Comparison of ENCODE assay signal across 1 cellular context in genomic region chr1:8343464-8344001, GRCh38.
TF ChIP-seq lines count a peak whose summit lies in the region.

No MANE protein-coding gene starts in this region.

TF ChIP-seq in HepG2, 621 proteins besides CTCF, POLR2A, EP300 and RAD21 (continued from another document):
- TF ChIP-seq TIGD3 (CRISPR knock-in tag; IDR thresholded peaks at IDR 0.05; ENCODE audit: borderline replicate concordance) = no peak
- no peak for TF ChIP-seq HNF4G (IDR thresholded peaks at IDR 0.05; ENCODE audit: borderline replicate concordance, low read depth, low read length)
- TF ChIP-seq HNF4G (CRISPR knock-in tag; IDR thresholded peaks at IDR 0.05; ENCODE audit: borderline replicate concordance, low read depth) = 0 out of 2 replicates have a peak, but pooled peaks have one; percentile 43
- TF ChIP-seq HMG20A (CRISPR knock-in tag; IDR thresholded peaks at IDR 0.05; ENCODE audit: borderline replicate concordance) = peak; percentile 16; the same call in 1 of the 2 replicates
- TF ChIP-seq ZFX (CRISPR knock-in tag; IDR thresholded peaks at IDR 0.05; ENCODE audit: low read depth) = peak; percentile 65
- peak; percentile 53; the same call in 1 of the 2 replicates for TF ChIP-seq MYC (CRISPR knock-in tag; IDR thresholded peaks at IDR 0.05; ENCODE audit: borderline replicate concordance)
- TF ChIP-seq CSRNP1 (CRISPR knock-in tag; IDR thresholded peaks at IDR 0.05) = 0 out of 2 replicates have a peak, but pooled peaks have one; percentile 28
- TF ChIP-seq TOPORS (CRISPR knock-in tag; IDR thresholded peaks at IDR 0.05) = no peak
- TF ChIP-seq CREM (IDR thresholded peaks at IDR 0.05) = no peak
- no peak for TF ChIP-seq CREM (CRISPR knock-in tag; IDR thresholded peaks at IDR 0.05)
- TF ChIP-seq ZNF800 (CRISPR knock-in tag; IDR thresholded peaks at IDR 0.05) = peak; percentile 29; the same call in 1 of the 2 replicates
- peak; percentile 50; the same call in 1 of the 3 replicates for TF ChIP-seq MXI1 (IDR thresholded peaks at IDR 0.05; ENCODE audit: borderline replicate concordance, low read depth, low read length)
- no peak for TF ChIP-seq THAP9 (CRISPR knock-in tag; IDR thresholded peaks at IDR 0.05; ENCODE audit: borderline replicate concordance)
- TF ChIP-seq NR2F1 (CRISPR knock-in tag; IDR thresholded peaks at IDR 0.05) = no peak
- no peak for TF ChIP-seq FOXP4 (CRISPR knock-in tag; IDR thresholded peaks at IDR 0.05)
- TF ChIP-seq HNRNPL (IDR thresholded peaks at IDR 0.05; ENCODE audit: low read depth, low read length) = peak; percentile 87
- TF ChIP-seq ZNF607 (CRISPR knock-in tag; IDR thresholded peaks at IDR 0.05; ENCODE audit: borderline replicate concordance) = peak; percentile 64; the same call in 1 of the 2 replicates
- peak in 1 of 2 experiments; percentile 47; a peak in 1 of 4 replicates for TF ChIP-seq KLF16 (CRISPR knock-in tag; IDR thresholded peaks at IDR 0.05)
- no peak for TF ChIP-seq JARID2 (CRISPR knock-in tag; IDR thresholded peaks at IDR 0.05; ENCODE audit: insufficient replicate concordance)
- 0 out of 2 replicates have a peak, but pooled peaks have one; percentile 62 for TF ChIP-seq DNMT3B (CRISPR knock-in tag; conservative IDR thresholded peaks at IDR 0.05)
- TF ChIP-seq ZSCAN12 (CRISPR knock-in tag; IDR thresholded peaks at IDR 0.05) = no peak
- 0 out of 2 replicates have a peak, but pooled peaks have one; percentile 31 for TF ChIP-seq AHDC1 (CRISPR knock-in tag; IDR thresholded peaks at IDR 0.05; ENCODE audit: borderline replicate concordance)
- peak; percentile 62 for TF ChIP-seq XRCC5 (optimal IDR thresholded peaks at IDR 0.05; ENCODE audit: low read length)
- no peak for TF ChIP-seq ZNF160 (CRISPR knock-in tag; IDR thresholded peaks at IDR 0.05)
- TF ChIP-seq MAX (IDR thresholded peaks at IDR 0.05) = peak; percentile 55
- peak; percentile 48; the same call in 1 of the 2 replicates for TF ChIP-seq ZNF605 (CRISPR knock-in tag; IDR thresholded peaks at IDR 0.05)
- TF ChIP-seq BCL3 (CRISPR knock-in tag; IDR thresholded peaks at IDR 0.05) = no peak
- 0 out of 2 replicates have a peak, but pooled peaks have one; percentile 27 for TF ChIP-seq RXRB (CRISPR knock-in tag; IDR thresholded peaks at IDR 0.05; ENCODE audit: borderline replicate concordance)
- TF ChIP-seq MLXIP (CRISPR knock-in tag; IDR thresholded peaks at IDR 0.05; ENCODE audit: borderline replicate concordance) = no peak
- TF ChIP-seq PITX1 (CRISPR knock-in tag; IDR thresholded peaks at IDR 0.05) = peak; percentile 29; the same call in 1 of the 2 replicates
- no peak for TF ChIP-seq ZNF138 (CRISPR knock-in tag; IDR thresholded peaks at IDR 0.05; ENCODE audit: low read depth)
- TF ChIP-seq HIC2 (CRISPR knock-in tag; IDR thresholded peaks at IDR 0.05; ENCODE audit: low read depth) = peak; percentile 70; the same call in 1 of the 2 replicates
- TF ChIP-seq SOX13 (IDR thresholded peaks at IDR 0.05) = no peak
- peak in 1 of 2 experiments; percentile 6; a peak in 1 of 4 replicates for TF ChIP-seq SOX13 (CRISPR knock-in tag; conservative IDR thresholded peaks at IDR 0.05 in 1 of 2, IDR thresholded peaks at IDR 0.05 in 1 of 2)
